Comparison of ENCODE assay signal across 9 cellular contexts in genomic region chr6:87699576-87699975, GRCh38.
DNase-seq lines count a peak whose midpoint lies in the region; ATAC-seq and TF ChIP-seq lines count a peak whose summit lies in the region.
"Had no signal": no experiment of that assay in that cellular context is flagged by ENCODE, and none has a peak within 500 bp of the region (broad histone marks: within the 10 kb centered on the region; RNA-seq: fewer than 3 reads in every experiment).

No MANE protein-coding gene starts in this region.

- peak overlapping the region; percentile 89 for H3K9ac ChIP-seq in SK-N-MC (ENCODE audit: insufficient read length)

- peak overlapping the region; percentile 81; the same call in 1 of the 2 replicates for H3K27ac ChIP-seq in SK-N-MC

- TF ChIP-seq CTCF in GM12875 (IDR thresholded peaks at IDR 0.05; ENCODE audit: borderline replicate concordance, insufficient read depth, low read depth, low read length) (no peak), fibroblast of mammary gland (conservative IDR thresholded peaks at IDR 0.05; ENCODE audit: control insufficient read depth, insufficient read depth, low read depth, low read length) (no peak), retinal pigment epithelial cell (conservative IDR thresholded peaks at IDR 0.05; ENCODE audit: low read depth, low read length) (no peak)

- H3K4me3 ChIP-seq in GM12875 (ENCODE audit: low read depth, low read length) (peak overlapping the region; percentile 90), SK-N-MC (peak overlapping the region; percentile 84), fibroblast of mammary gland (ENCODE audit: control insufficient read depth, low read depth, low read length) (peak overlapping the region; percentile 84), retinal pigment epithelial cell (ENCODE audit: low read length) (peak overlapping the region; percentile 98)

- DNase-seq in SK-N-MC (ENCODE audit: low read depth, low spot score) (no peak), fibroblast of mammary gland (ENCODE audit: low read depth) (no peak), retinal pigment epithelial cell (ENCODE audit: low read depth) (no peak), NCI-H748 treated with DMSO at 0.1 percent for 48 hours (lab: John Stamatoyannopoulos, UW) (no peak)
- DNase-seq: GOT3 had no signal

- ATAC-seq in HG03039 (IDR thresholded peaks at IDR 0.05; ENCODE audit: unreplicated experiment) (no peak), GM18873 (IDR thresholded peaks at IDR 0.05; ENCODE audit: low FRiP score, unreplicated experiment) (no peak), GM21528 (IDR thresholded peaks at IDR 0.05; ENCODE audit: low FRiP score, unreplicated experiment) (no peak)

- H3K9me3 ChIP-seq in SK-N-MC (ENCODE audit: low read depth, low read length), result no peaks in the 10 kb centered on the region

- H3K36me3 ChIP-seq in SK-N-MC (ENCODE audit: insufficient read depth, low read length), result peaks cover 3% of the 10 kb centered on the region; the same call in 1 of the 2 replicates
